8 cellular contexts compared by ENCODE assay signal in genomic region chr22:20918663-20919220, GRCh38. TPM values are rescaled to one million over a fixed set of nuclear protein-coding genes. Genes with fewer than 3 reads are reported as not detected.
DNase-seq lines count a peak whose midpoint lies in the region; ATAC-seq and TF ChIP-seq lines count a peak whose summit lies in the region.

No MANE protein-coding gene starts in this region.

- no peaks in the 10 kb centered on the region for H3K27me3 Mint-ChIP-seq in activated B cell treated with CpG ODN at 0.5 μM for 24 hours

- TF ChIP-seq POLR2A in stomach (IDR thresholded peaks at IDR 0.05): no peak

- peak overlapping the region in 4 of 5 donors; percentile 97 to 98 (median 98) for H3K27ac ChIP-seq in stomach

- no peaks in the 10 kb centered on the region for H3K27me3 ChIP-seq in iPS-15b (ENCODE audit: control insufficient read depth, insufficient read depth, low read length)
- H3K27me3 ChIP-seq in stomach: no peaks in the 10 kb centered on the region

- H3K4me3 ChIP-seq in iPS-15b (ENCODE audit: low read depth, low read length): peak overlapping the region; percentile 96
- H3K4me3 ChIP-seq in stomach: peak overlapping the region; percentile 87 to 99 (median 96)

- intact Hi-C loops in activated B cell treated with CpG ODN at 0.5 μM for 24 hours (cut with micrococcal nuclease): loop anchor here (5.0 kb wide), 2 partner anchors 39 to 949 kb away; partner anchors contain the start of gene MAPK1
- intact Hi-C loops in stomach (cut with DNase I; ENCODE audit: low total_unique reads): no loop called here

- DNase-seq in NCI-H82 (lab: John Stamatoyannopoulos, UW) (peak; percentile 20), NCI-H82 treated with DMSO at 0.1 percent for 48 hours (lab: John Stamatoyannopoulos, UW; ENCODE audit: unreplicated experiment) (no peak), activated B cell treated with CpG ODN at 0.5 μM for 24 hours (no peak), stomach (no peak), mesenteric fat pad (ENCODE audit: low spot score) (no peak)
- DNase-seq in stimulated activated CD4-positive, alpha-beta T cell treated with anti-CD3 and anti-CD28 coated beads, Interleukin-4, amount 100 ng/mL, for 24 hours: no peak

- CTCF ChIA-PET in activated B cell treated with CpG ODN at 0.5 μM for 24 hours (lab: Charles Lee): no interaction called here

- H3K9me3 ChIP-seq in iPS-15b (ENCODE audit: control insufficient read depth, insufficient read depth, low read length) (no peaks in the 10 kb centered on the region), stomach (no peaks in the 10 kb centered on the region)

- H3K4me1 Mint-ChIP-seq in activated B cell treated with CpG ODN at 0.5 μM for 24 hours: peaks cover 48% of the 10 kb centered on the region

- H3K9me3 Mint-ChIP-seq in activated B cell treated with CpG ODN at 0.5 μM for 24 hours: no peaks in the 10 kb centered on the region

- no peak for TF ChIP-seq EP300 in stomach (IDR thresholded peaks at IDR 0.05)

- no peak for ATAC-seq in activated B cell treated with CpG ODN at 0.5 μM for 24 hours (ENCODE audit: low read depth)
- ATAC-seq in HG02938 (IDR thresholded peaks at IDR 0.05; ENCODE audit: unreplicated experiment): no peak

- peaks cover 24% of the 10 kb centered on the region for H3K36me3 Mint-ChIP-seq in activated B cell treated with CpG ODN at 0.5 μM for 24 hours (ENCODE audit: low read depth)

- peak overlapping the region; percentile 66 for H3K9ac ChIP-seq in iPS-15b (ENCODE audit: low read depth, low read length)

- H3K36me3 ChIP-seq in iPS-15b (ENCODE audit: control insufficient read depth, insufficient read depth, low read length) (peaks cover 5% of the 10 kb centered on the region), stomach (no peaks in the 10 kb centered on the region)

- POLR2A ChIA-PET in activated B cell treated with CpG ODN at 0.5 μM for 24 hours (lab: Charles Lee): interaction anchor here (0.7 kb wide), 3 partner anchors 53 to 926 kb away, joined by 3 to 5 read pairs (median 4); no protein-coding TSS in a partner anchor

- peak overlapping the region; percentile 65 for H3K27ac Mint-ChIP-seq in activated B cell treated with CpG ODN at 0.5 μM for 24 hours

- H3K4me1 ChIP-seq in iPS-15b (ENCODE audit: control insufficient read depth, insufficient read depth, low read length): peaks cover 6% of the 10 kb centered on the region
- peaks cover 20 to 57% (median 44%) of the 10 kb centered on the region in 4 donors for H3K4me1 ChIP-seq in stomach

- H3K4me3 Mint-ChIP-seq in activated B cell treated with CpG ODN at 0.5 μM for 24 hours: peak overlapping the region; percentile 97

- TF ChIP-seq CTCF in activated B cell treated with CpG ODN at 0.5 μM for 24 hours (IDR thresholded peaks at IDR 0.05) (no peak), stomach (IDR thresholded peaks at IDR 0.05) (no peak)

- WGBS in stomach, 5 donors: 0 to 2% (median 0%) methylated on average over 18 to 19 of the region's 19 CpGs

RNA-seq across cellular contexts. Expression of gene CRKL, which starts 1.5 kb away (rescaled TPM):
- total RNA-seq in activated B cell treated with CpG ODN at 0.5 μM for 24 hours (51.1 and 55.7 TPM in 2 replicates), stomach (10 to 100 TPM; 17.0 to 60.3 (median 26.3) TPM), mesenteric fat pad (46.1 TPM)
- 10 to 100 TPM; 11.6 to 12.5 (median 11.7) TPM for polyA plus RNA-seq in stomach

RNA-seq across cellular contexts. Expression of gene AIFM3, which starts 48.3 kb away (rescaled TPM):
- total RNA-seq in activated B cell treated with CpG ODN at 0.5 μM for 24 hours (0.86 and 1.3 TPM in 2 replicates), stomach (100 to 1,000 TPM in 1 of 5 donors, under 1 TPM in 1, not detected in 3; 0.55 to 157 TPM), mesenteric fat pad (2.1 TPM)
- 1 to 10 TPM in 2 of 3 donors, under 1 TPM in 1; 0.75 to 4.1 (median 2.1) TPM for polyA plus RNA-seq in stomach

RNA-seq across cellular contexts. Expression of gene SNAP29, which starts 59.9 kb away (rescaled TPM):
- total RNA-seq in activated B cell treated with CpG ODN at 0.5 μM for 24 hours (22.1 and 23.6 TPM in 2 replicates), stomach (10 to 100 TPM in 4 of 5 donors, 1 to 10 TPM in 1; 8.8 to 22.8 (median 11.1) TPM), mesenteric fat pad (30.8 TPM)
- polyA plus RNA-seq in stomach: 10 to 100 TPM; 16.7 to 24.0 (median 17.1) TPM
